Comparison of ENCODE assay signal across 11 cellular contexts in the genomic region with DNA sequence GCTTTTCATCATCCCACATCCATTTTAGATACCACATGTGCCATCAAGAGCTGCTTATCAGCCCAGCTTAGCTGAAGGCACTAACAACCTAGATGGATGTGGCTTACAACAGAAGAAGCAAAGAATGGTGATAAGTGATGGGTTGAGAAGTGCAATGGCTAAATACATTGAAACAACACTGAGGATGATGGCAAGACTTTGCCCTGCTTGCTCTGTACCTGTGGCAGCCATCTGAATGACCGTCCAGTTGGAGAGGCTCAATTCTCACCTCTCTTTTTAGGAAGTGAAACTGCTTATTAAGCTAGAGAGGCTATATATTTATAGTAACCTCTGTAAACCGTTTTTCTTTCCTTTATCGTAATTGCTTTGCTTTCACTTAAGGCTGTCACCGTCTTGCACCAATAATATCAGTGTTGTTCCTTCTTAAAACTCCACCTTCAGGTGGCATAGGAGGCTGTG. TPM values are rescaled to one million over a fixed set of nuclear protein-coding genes. Genes with fewer than 3 reads are reported as not detected.
DNase-seq lines count a peak whose midpoint lies in the region; ATAC-seq, FAIRE-seq and TF ChIP-seq lines count a peak whose summit lies in the region.
"Had no signal": no experiment of that assay in that cellular context is flagged by ENCODE, and none has a peak within 500 bp of the region (broad histone marks: within the 10 kb centered on the region; RNA-seq: fewer than 3 reads in every experiment).

No MANE protein-coding gene starts in this region.

- ATAC-seq in GM18907 (IDR thresholded peaks at IDR 0.05; ENCODE audit: unreplicated experiment) (peak; percentile 89), GM21825 (IDR thresholded peaks at IDR 0.05; ENCODE audit: unreplicated experiment) (peak; percentile 84), HG03378 (IDR thresholded peaks at IDR 0.05; ENCODE audit: unreplicated experiment) (peak; percentile 94), mucosa of descending colon (peak; percentile 50)

- H3K4me1 Mint-ChIP-seq in activated naive CD4-positive, alpha-beta T cell treated with anti-CD3 and anti-CD28 coated beads for 36 hours (ENCODE audit: low read depth): no peaks in the 10 kb centered on the region

- TF ChIP-seq CTCF in mucosa of descending colon (IDR thresholded peaks at IDR 0.05) (no peak), kidney (IDR thresholded peaks at IDR 0.05; ENCODE audit: borderline replicate concordance, extremely low read depth, insufficient read depth) (no peak), osteoblast (IDR thresholded peaks at IDR 0.05; ENCODE audit: extremely low read depth, low read depth, low read length) (no peak)

- no peaks in the 10 kb centered on the region for H3K27me3 ChIP-seq in osteoblast (ENCODE audit: insufficient read depth, low read length)
- H3K27me3 ChIP-seq: cardiac muscle cell had no signal

- no peak overlapping the region for H3K27ac Mint-ChIP-seq in activated naive CD4-positive, alpha-beta T cell treated with anti-CD3 and anti-CD28 coated beads for 36 hours

- H3K4me1 ChIP-seq in mucosa of descending colon (ENCODE audit: low read depth): no peaks in the 10 kb centered on the region
- peaks cover 0 to 3% of the 10 kb centered on the region in 2 donors for H3K4me1 ChIP-seq in kidney (ENCODE audit: control insufficient read depth in 1 of 2, insufficient read depth in 1 of 2, low read depth in 1 of 2, low read length in 2 of 2)
- peaks cover 10% of the 10 kb centered on the region for H3K4me1 ChIP-seq in osteoblast (ENCODE audit: insufficient read depth, low read length)

- H3K4me2 ChIP-seq in osteoblast (ENCODE audit: insufficient read depth, low read length): no peak overlapping the region

- no peak overlapping the region for H2AFZ ChIP-seq in osteoblast (ENCODE audit: low read length)

- no peaks in the 10 kb centered on the region for H4K20me1 ChIP-seq in osteoblast (ENCODE audit: insufficient read depth, low read length)

- no peak overlapping the region for H3K4me3 Mint-ChIP-seq in activated naive CD4-positive, alpha-beta T cell treated with anti-CD3 and anti-CD28 coated beads for 36 hours

- peaks cover 19% of the 10 kb centered on the region for H3K36me3 Mint-ChIP-seq in activated naive CD4-positive, alpha-beta T cell treated with anti-CD3 and anti-CD28 coated beads for 36 hours (ENCODE audit: low read depth)

- intact Hi-C loops in mucosa of descending colon (cut with DNase I, micrococcal nuclease) (no loop called here), kidney (cut with DNase I) (no loop called here)
- intact Hi-C loops in activated naive CD4-positive, alpha-beta T cell treated with anti-CD3 and anti-CD28 coated beads for 36 hours (cut with micrococcal nuclease): no loop called here

- no peaks in the 10 kb centered on the region for H3K36me3 ChIP-seq in mucosa of descending colon (ENCODE audit: low read depth)
- H3K36me3 ChIP-seq in kidney (ENCODE audit: control insufficient read depth in 1 of 2, insufficient read depth in 2 of 2, low read length in 2 of 2): peaks cover 13 to 16% of the 10 kb centered on the region in 2 donors
- peaks cover 32% of the 10 kb centered on the region for H3K36me3 ChIP-seq in osteoblast (ENCODE audit: insufficient read depth, low read length)

- DNase-seq in mucosa of descending colon (no peak), Ammon's horn (ENCODE audit: low spot score) (no peak), kidney (no peak), osteoblast (ENCODE audit: insufficient read length, low spot score, missing footprints) (no peak)
- DNase-seq in activated naive CD4-positive, alpha-beta T cell treated with anti-CD3 and anti-CD28 coated beads for 36 hours: no peak
- DNase-seq: DMS53, mesenchymal stem cell had no signal

- CTCF ChIA-PET in activated naive CD4-positive, alpha-beta T cell treated with anti-CD3 and anti-CD28 coated beads for 36 hours (lab: Charles Lee): no interaction called here

- FAIRE-seq in kidney (lab: Jason Lieb, UNC): no peak

- no peak overlapping the region for H3K9ac ChIP-seq in kidney (ENCODE audit: low read length in 2 of 2)

- H3K27me3 Mint-ChIP-seq in activated naive CD4-positive, alpha-beta T cell treated with anti-CD3 and anti-CD28 coated beads for 36 hours (ENCODE audit: low read depth): no peaks in the 10 kb centered on the region

- H3K4me3 ChIP-seq in mucosa of descending colon (no peak overlapping the region), kidney (ENCODE audit: low read length in 2 of 2) (no peak overlapping the region), osteoblast (ENCODE audit: insufficient read depth, low read length) (no peak overlapping the region)
- H3K4me3 ChIP-seq: cardiac muscle cell had no signal

- peaks cover 11% of the 10 kb centered on the region for H3K79me2 ChIP-seq in osteoblast (ENCODE audit: insufficient read depth, low read length)

- no peaks in the 10 kb centered on the region for H3K9me3 Mint-ChIP-seq in activated naive CD4-positive, alpha-beta T cell treated with anti-CD3 and anti-CD28 coated beads for 36 hours

- H3K9me3 ChIP-seq in mucosa of descending colon: no peaks in the 10 kb centered on the region
- H3K9me3 ChIP-seq in kidney (ENCODE audit: control insufficient read depth in 1 of 2, low read length in 2 of 2): no peaks in the 10 kb centered on the region
- no peaks in the 10 kb centered on the region for H3K9me3 ChIP-seq in osteoblast (ENCODE audit: low read depth, low read length)

- H3K27ac ChIP-seq in kidney (ENCODE audit: low read depth in 2 of 2, low read length in 2 of 2): no peak overlapping the region
- H3K27ac ChIP-seq in osteoblast (ENCODE audit: low read depth, low read length): no peak overlapping the region
- H3K27ac ChIP-seq: cardiac muscle cell had no signal

RNA-seq across cellular contexts. Expression of gene GPATCH11, which starts 5.7 kb away (rescaled TPM):
- 1 to 10 TPM; 5.6 to 7.8 (median 6.4) TPM for total RNA-seq in mucosa of descending colon
- total RNA-seq in kidney: 6.0 TPM
- 3.3 TPM for polyA plus RNA-seq in kidney (ENCODE audit: insufficient read depth, low read depth, low replicate concordance)
- 10 to 100 TPM in 1 of 2 experiments, 1 to 10 TPM in 1; 9.8 to 10.4 TPM for total RNA-seq in activated naive CD4-positive, alpha-beta T cell treated with anti-CD3 and anti-CD28 coated beads for 36 hours
- 6.2 and 8.0 TPM in 2 replicates for total RNA-seq in osteoblast

RNA-seq across cellular contexts. Expression of gene HEATR5B, which starts 5.9 kb away (rescaled TPM):
- 10 to 100 TPM; 18.1 to 25.5 (median 22.1) TPM for total RNA-seq in mucosa of descending colon
- total RNA-seq in kidney: 20.5 TPM
- polyA plus RNA-seq in kidney (ENCODE audit: insufficient read depth, low read depth, low replicate concordance): 4.4 TPM
- 10 to 100 TPM; 15.5 to 15.8 TPM for total RNA-seq in activated naive CD4-positive, alpha-beta T cell treated with anti-CD3 and anti-CD28 coated beads for 36 hours
- total RNA-seq in osteoblast: 29.2 and 29.3 TPM in 2 replicates
